ENCODE assay signal across 15 cellular contexts in genomic region chr12:93087836-93088610, GRCh38.
A peak's percentile ranks its signal among the peaks of the same experiment; 100 is the strongest.
DNase-seq lines count a peak whose midpoint lies in the region; ATAC-seq, FAIRE-seq and TF ChIP-seq lines count a peak whose summit lies in the region.
"Had no signal": no experiment of that assay in that cellular context is flagged by ENCODE, and none has a peak within 500 bp of the region (broad histone marks: within the 10 kb centered on the region; RNA-seq: fewer than 3 reads in every experiment).

No MANE protein-coding gene starts in this region.

- TF ChIP-seq POLR2A in A549 (IDR thresholded peaks at IDR 0.05; ENCODE audit: low read length) (no peak), HCT116 (IDR thresholded peaks at IDR 0.05; ENCODE audit: borderline replicate concordance, extremely low read depth, insufficient read depth, insufficient read length) (no peak), GM12892 (IDR thresholded peaks at IDR 0.05; ENCODE audit: low read depth, low read length) (no peak), thyroid gland (IDR thresholded peaks at IDR 0.05) (no peak)

- no peak overlapping the region for H3K9ac ChIP-seq in HCT116 (ENCODE audit: low read length)

- H3K9me3 ChIP-seq in A549: peaks cover 9% of the 10 kb centered on the region; the same call in 2 of the 3 replicates
- peaks cover 3 to 4% of the 10 kb centered on the region in 2 experiments; a peak in 1 of 4 replicates for H3K9me3 ChIP-seq in HCT116 (ENCODE audit: control insufficient read depth in 1 of 2, insufficient read depth in 1 of 2, low read depth in 1 of 2, low read length in 2 of 2)
- H3K9me3 ChIP-seq in hepatocyte (ENCODE audit: low read depth): peaks cover 4% of the 10 kb centered on the region
- no peaks in the 10 kb centered on the region for H3K9me3 ChIP-seq in thyroid gland

- in situ Hi-C loops in astrocyte of the spinal cord (cut with HindIII; ENCODE audit: low sequenced_read_pairs) (no loop called here), KBM-7 (cut with MboI; ENCODE audit: low pct_unique_long_range_greater_than_20kb, low sequenced_read_pairs) (no loop called here)

- H3K4me3 ChIP-seq in A549 (no peak overlapping the region), HCT116 (replicated peaks in 1 of 2; ENCODE audit: low read depth in 1 of 2, low read length in 2 of 2) (no peak overlapping the region), astrocyte of the spinal cord (ENCODE audit: low read depth, low read length) (no peak overlapping the region), hepatocyte (no peak overlapping the region), thyroid gland (replicated peaks in 1 of 3) (no peak overlapping the region)

- H3K4me2 ChIP-seq in A549 (peak overlapping the region; percentile 16), HCT116 (ENCODE audit: low read length) (no peak overlapping the region), hepatocyte (peak overlapping the region; percentile 18)

- CTCF ChIA-PET in A549 (lab: Yijun Ruan, JAX): interaction anchor here (0.6 to 1.2 kb wide), 2 partner anchors 11 to 188 kb away, joined by 3 to 5 read pairs; no protein-coding TSS in a partner anchor
- CTCF ChIA-PET in HCT116 (lab: Charles Lee): no interaction called here

- FAIRE-seq in A549 (lab: Jason Lieb, UNC): no peak
- FAIRE-seq in GM12892 (lab: Jason Lieb, UNC): no peak

- H4K20me1 ChIP-seq in HCT116 (ENCODE audit: insufficient read depth) (no peaks in the 10 kb centered on the region), hepatocyte (ENCODE audit: insufficient read depth, poor library complexity, severe bottlenecking) (no peaks in the 10 kb centered on the region)

- POLR2A ChIA-PET in A549 (lab: Yijun Ruan, JAX): no interaction called here
- POLR2A ChIA-PET in HCT116 (lab: Charles Lee): no interaction called here

- H3K36me3 ChIP-seq in HCT116 (ENCODE audit: control insufficient read depth in 1 of 2, insufficient read depth in 2 of 2, low read length in 2 of 2) (no peaks in the 10 kb centered on the region), hepatocyte (replicated peaks; ENCODE audit: insufficient read depth, low read depth) (no peaks in the 10 kb centered on the region), thyroid gland (no peaks in the 10 kb centered on the region)

- 82% methylated on average over 6 of the region's 6 CpGs for WGBS in A549 (ENCODE audit: missing lambda C conversion rate)
- 66% methylated on average over 6 of the region's 6 CpGs for WGBS in hepatocyte (ENCODE audit: low lambda C conversion rate, missing lambda C conversion rate)
- 60 to 63% methylated on average over 6 of the region's 6 CpGs for WGBS in thyroid gland, 2 donors

- H2AFZ ChIP-seq in HCT116 (ENCODE audit: low read depth, low read length, poor library complexity, severe bottlenecking) (peak overlapping the region; percentile 63), hepatocyte (no peak overlapping the region)

- no peak for TF ChIP-seq RAD21 in A549 (conservative IDR thresholded peaks at IDR 0.05 in 1 of 2, IDR thresholded peaks at IDR 0.05 in 1 of 2)
- no peak for TF ChIP-seq RAD21 in HCT116 (IDR thresholded peaks at IDR 0.05; ENCODE audit: low read depth)

- DNase-seq in A549 (ENCODE audit: low read depth in 1 of 2, low spot score in 1 of 2) (no peak), HCT116 (ENCODE audit: low read depth, low spot score) (no peak), astrocyte of the spinal cord (ENCODE audit: low read depth, low spot score) (peak; percentile 38), hepatocyte (ENCODE audit: low spot score) (no peak), GM12892 (ENCODE audit: insufficient read length) (no peak), KBM-7 (no peak), thyroid gland (no peak), substantia nigra (lab: John Stamatoyannopoulos, UW) (no peak)
- DNase-seq: AML-193; CD4-positive, CD25-positive, alpha-beta regulatory T cell; DND-41; GDM1; H9; NCI-H1436 treated with DMSO at 0.1 percent for 48 hours; Right ventricle myocardium superior had no signal

- H3K9me2 ChIP-seq in HCT116 (ENCODE audit: insufficient read depth) (no peaks in the 10 kb centered on the region), hepatocyte (replicated peaks; ENCODE audit: insufficient read depth) (no peaks in the 10 kb centered on the region)

- RAD21 ChIA-PET in HCT116 (lab: Charles Lee; ENCODE audit: low non-redundant PET in 1 of 2, low total read pairs in 2 of 2, uncharacterized antibody in 2 of 2, unreplicated experiment in 2 of 2): no interaction called here

- no TSS peak for BruUV-seq in HCT116 (replicated peaks; lab: Mats Ljungman, UMichigan)

- TF ChIP-seq EP300 in A549 (IDR thresholded peaks at IDR 0.05): no peak

- H3K27ac ChIP-seq in A549 (peak overlapping the region; percentile 0 to 18; a peak in 1 of 6 replicates), HCT116 (ENCODE audit: low read depth, low read length) (no peak overlapping the region), hepatocyte (peak overlapping the region; percentile 89), thyroid gland (no peak overlapping the region), substantia nigra (ENCODE audit: low read depth, low read length, poor library complexity, severe bottlenecking) (no peak overlapping the region)

- intact Hi-C loops in HCT116 (cut with micrococcal nuclease) (no loop called here), thyroid gland (cut with DNase I) (no loop called here)

- H3K79me2 ChIP-seq in HCT116 (ENCODE audit: insufficient read depth, low read length): no peaks in the 10 kb centered on the region
- H3K79me2 ChIP-seq in hepatocyte: no peaks in the 10 kb centered on the region

- H3K4me1 ChIP-seq in A549 (peaks cover 34% of the 10 kb centered on the region), HCT116 (ENCODE audit: control insufficient read depth in 1 of 2, insufficient read depth in 2 of 2, low read length in 2 of 2) (peaks cover 7 to 38% of the 10 kb centered on the region in 2 experiments), hepatocyte (ENCODE audit: insufficient read depth) (peaks cover 16% of the 10 kb centered on the region), thyroid gland (no peaks in the 10 kb centered on the region)

- H3K27me3 ChIP-seq in HCT116 (ENCODE audit: insufficient read depth, low read length) (no peaks in the 10 kb centered on the region), hepatocyte (no peaks in the 10 kb centered on the region), thyroid gland (no peaks in the 10 kb centered on the region)

- no peak for TF ChIP-seq CTCF in A549 (IDR thresholded peaks at IDR 0.05)
- TF ChIP-seq CTCF in HCT116 (IDR thresholded peaks at IDR 0.05 in 2 of 3, conservative IDR thresholded peaks at IDR 0.05 in 1 of 3; ENCODE audit: borderline replicate concordance in 1 of 3, insufficient read depth in 1 of 3, low read depth in 2 of 3, low read length in 2 of 3): no peak
- TF ChIP-seq CTCF in astrocyte of the spinal cord (IDR thresholded peaks at IDR 0.05; ENCODE audit: low read depth, low read length): no peak
- no peak for TF ChIP-seq CTCF in hepatocyte (IDR thresholded peaks at IDR 0.05; ENCODE audit: poor library complexity)
- no peak for TF ChIP-seq CTCF in thyroid gland (IDR thresholded peaks at IDR 0.05)

- no peak for ATAC-seq in A549
- no peak for ATAC-seq in HCT116

TF ChIP-seq in A549, 52 proteins besides CTCF, POLR2A, EP300 and RAD21 (continues in another document):
- no peak for TF ChIP-seq EHMT2 (IDR thresholded peaks at IDR 0.05; ENCODE audit: low read depth)
- TF ChIP-seq SMC3 (IDR thresholded peaks at IDR 0.05): no peak
- no peak for TF ChIP-seq USF2 (IDR thresholded peaks at IDR 0.05)
- TF ChIP-seq POLR2AphosphoS2 (conservative IDR thresholded peaks at IDR 0.05; ENCODE audit: low read length): no peak
- TF ChIP-seq, protein P1, sequence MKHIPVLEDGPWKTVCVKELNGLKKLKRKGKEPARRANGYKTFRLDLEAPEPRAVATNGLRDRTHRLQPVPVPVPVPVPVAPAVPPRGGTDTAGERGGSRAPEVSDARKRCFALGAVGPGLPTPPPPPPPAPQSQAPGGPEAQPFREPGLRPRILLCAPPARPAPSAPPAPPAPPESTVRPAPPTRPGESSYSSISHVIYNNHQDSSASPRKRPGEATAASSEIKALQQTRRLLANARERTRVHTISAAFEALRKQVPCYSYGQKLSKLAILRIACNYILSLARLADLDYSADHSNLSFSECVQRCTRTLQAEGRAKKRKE (CRISPR knock-in tag; IDR thresholded peaks at IDR 0.05; ENCODE audit: low read depth): no peak

TF ChIP-seq in HCT116, 20 proteins besides CTCF, POLR2A, EP300 and RAD21 (continues in another document):
- TF ChIP-seq EZH2phosphoT487 (IDR thresholded peaks at IDR 0.05; ENCODE audit: borderline replicate concordance): no peak
- TF ChIP-seq SIN3A (IDR thresholded peaks at IDR 0.05; ENCODE audit: low read depth): no peak
- TF ChIP-seq POLR2AphosphoS5 (IDR thresholded peaks at IDR 0.05; ENCODE audit: low read depth, low read length): no peak
- TF ChIP-seq, protein P2, sequence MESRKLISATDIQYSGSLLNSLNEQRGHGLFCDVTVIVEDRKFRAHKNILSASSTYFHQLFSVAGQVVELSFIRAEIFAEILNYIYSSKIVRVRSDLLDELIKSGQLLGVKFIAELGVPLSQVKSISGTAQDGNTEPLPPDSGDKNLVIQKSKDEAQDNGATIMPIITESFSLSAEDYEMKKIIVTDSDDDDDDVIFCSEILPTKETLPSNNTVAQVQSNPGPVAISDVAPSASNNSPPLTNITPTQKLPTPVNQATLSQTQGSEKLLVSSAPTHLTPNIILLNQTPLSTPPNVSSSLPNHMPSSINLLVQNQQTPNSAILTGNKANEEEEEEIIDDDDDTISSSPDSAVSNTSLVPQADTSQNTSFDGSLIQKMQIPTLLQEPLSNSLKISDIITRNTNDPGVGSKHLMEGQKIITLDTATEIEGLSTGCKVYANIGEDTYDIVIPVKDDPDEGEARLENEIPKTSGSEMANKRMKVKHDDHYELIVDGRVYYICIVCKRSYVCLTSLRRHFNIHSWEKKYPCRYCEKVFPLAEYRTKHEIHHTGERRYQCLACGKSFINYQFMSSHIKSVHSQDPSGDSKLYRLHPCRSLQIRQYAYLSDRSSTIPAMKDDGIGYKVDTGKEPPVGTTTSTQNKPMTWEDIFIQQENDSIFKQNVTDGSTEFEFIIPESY (IDR thresholded peaks at IDR 0.05; ENCODE audit: extremely low read depth, insufficient replicate concordance, low read length): no peak
- no peak for TF ChIP-seq ZFX (IDR thresholded peaks at IDR 0.05)
- no peak for TF ChIP-seq ATF3 (IDR thresholded peaks at IDR 0.05)
- no peak for TF ChIP-seq ELF1 (IDR thresholded peaks at IDR 0.05; ENCODE audit: borderline replicate concordance, low read depth)
- TF ChIP-seq CEBPB (IDR thresholded peaks at IDR 0.05; ENCODE audit: low read depth): no peak
- TF ChIP-seq JUND (IDR thresholded peaks at IDR 0.05): no peak
- no peak for TF ChIP-seq CBX3 (IDR thresholded peaks at IDR 0.05; ENCODE audit: low read depth)
- no peak for TF ChIP-seq FOSL1 (IDR thresholded peaks at IDR 0.05; ENCODE audit: low read depth)
- no peak for TF ChIP-seq SRF (IDR thresholded peaks at IDR 0.05; ENCODE audit: low read depth)

Comparison
In these comparisons a context has a peak if more than half of its experiments do, and no peak if none do; other contexts are left out.
1. H3K27ac ChIP-seq: peak in A549 (2 of 2) and hepatocyte (single experiment); none in HCT116 (single experiment), thyroid gland (0 of 3) and substantia nigra (single experiment).